In genomic region chr3:51478630-51479029, GRCh38 we compare ENCODE assay signal across 23 cellular contexts.
"Had no signal": no experiment of that assay in that cellular context is flagged by ENCODE, and none has a peak within 500 bp of the region (broad histone marks: within the 10 kb centered on the region; RNA-seq: fewer than 3 reads in every experiment).

No MANE protein-coding gene starts in this region.

- H3K27ac ChIP-seq: brain microvascular endothelial cell, cardiac muscle cell had no signal

- ATAC-seq: PC-3, T-cell had no signal

- FAIRE-seq: TTC549 had no signal

- H3K9me3 ChIP-seq: MG63 had no signal

- H3K27me3 ChIP-seq: brain microvascular endothelial cell, cardiac muscle cell, MG63 had no signal

- DNase-seq: activated B cell treated with CpG ODN at 0.5 μM for 24 hours; activated CD4-positive, alpha-beta memory T cell treated with anti-CD3 and anti-CD28 coated beads, Interleukin-2, amount 10 ng/mL, durations not matched to agents 7 days and 5 days; activated CD4-positive, alpha-beta T cell treated with anti-CD3 and anti-CD28 coated beads, Interleukin-2, amount 50 U/mL, for 1 hour; activated gamma-delta T cell treated with Interleukin-2 at 50 U/mL for 16 hours; activated naive CD4-positive, alpha-beta T cell treated with anti-CD3 and anti-CD28 coated beads, Interleukin-2, amount 10 ng/mL, durations not matched to agents 7 days and 5 days; activated naive CD8-positive, alpha-beta T cell treated with anti-CD3 and anti-CD28 coated beads for 36 hours; activated T-cell treated with anti-CD3 and anti-CD28 coated beads for 4 hours; brain microvascular endothelial cell; MG63; NCI-H1105; NCI-H1436; NCI-H1694 treated with DMSO at 0.1 percent for 48 hours; NCI-H2029 treated with DMSO at 0.1 percent for 48 hours; NCI-H345; NCI-H510A; NCI-H526 treated with DMSO at 0.1 percent for 48 hours; PC-3; SIG-M5; T-cell; T-helper 2 cell; T1000 had no signal

- H3K4me3 ChIP-seq: cardiac muscle cell, MG63 had no signal
